17 cellular contexts compared by ENCODE assay signal in the genomic region with DNA sequence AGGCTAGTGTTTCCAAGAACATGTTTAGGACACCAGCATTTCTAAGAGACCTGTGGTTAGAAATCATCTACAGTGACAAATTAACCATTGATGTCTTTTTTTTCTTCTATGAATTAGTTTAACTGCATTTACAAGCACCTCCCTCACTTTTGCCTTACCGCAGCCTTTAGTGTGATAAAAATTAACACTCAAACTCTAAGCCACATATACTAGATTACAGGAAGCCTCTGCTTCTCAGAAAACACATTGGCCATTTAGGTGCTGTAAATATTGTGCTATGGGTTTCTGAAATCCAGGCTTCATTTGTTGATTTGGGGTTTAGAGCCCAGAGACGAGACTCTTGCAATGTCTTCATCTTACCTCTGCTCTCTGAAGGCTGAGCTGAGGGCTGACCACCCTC. TPM values are rescaled to one million over a fixed set of nuclear protein-coding genes. Genes with fewer than 3 reads are reported as not detected.
DNase-seq lines count a peak whose midpoint lies in the region; ATAC-seq and TF ChIP-seq lines count a peak whose summit lies in the region.
"Had no signal": no experiment of that assay in that cellular context is flagged by ENCODE, and none has a peak within 500 bp of the region (broad histone marks: within the 10 kb centered on the region; RNA-seq: fewer than 3 reads in every experiment).

No MANE protein-coding gene starts in this region.

- H3K9ac ChIP-seq in neural progenitor cell (no peak overlapping the region), GM23248 (no peak overlapping the region)

- no peaks in the 10 kb centered on the region for H3K36me3 Mint-ChIP-seq in GM23338 (ENCODE audit: low read depth)
- no peaks in the 10 kb centered on the region for H3K36me3 Mint-ChIP-seq in immature natural killer cell
- H3K36me3 Mint-ChIP-seq in neural progenitor cell = no peaks in the 10 kb centered on the region

- H3K9me3 ChIP-seq in neural progenitor cell (ENCODE audit: low read depth) (no peaks in the 10 kb centered on the region), GM23248 (ENCODE audit: low read depth) (no peaks in the 10 kb centered on the region)
- H3K9me3 ChIP-seq: Caco-2 had no signal

- TF ChIP-seq CTCF in GM23338 (conservative IDR thresholded peaks at IDR 0.05; ENCODE audit: low read depth in 2 of 2) = no peak
- no peak for TF ChIP-seq CTCF in neural progenitor cell (IDR thresholded peaks at IDR 0.05)

- H3K9me3 Mint-ChIP-seq in GM23338 (no peaks in the 10 kb centered on the region), immature natural killer cell (no peaks in the 10 kb centered on the region), neural progenitor cell (no peaks in the 10 kb centered on the region)
- H3K9me3 Mint-ChIP-seq: CD4-positive, alpha-beta T cell; H9 had no signal

- DNase-seq in DMS79 treated with DMSO at 0.1 percent for 48 hours (lab: John Stamatoyannopoulos, UW) = peak; percentile 41
- DNase-seq in DMS79 (lab: John Stamatoyannopoulos, UW) = no peak
- no peak for DNase-seq in GM23338 (ENCODE audit: low spot score)
- peak; percentile 22 to 37 (median 32) for DNase-seq in immature natural killer cell
- DNase-seq in neural progenitor cell (ENCODE audit: low spot score) = no peak
- DNase-seq in GM23248 = no peak
- no peak for DNase-seq in DMS114 treated with DMSO at 0.1 percent for 48 hours (lab: John Stamatoyannopoulos, UW; ENCODE audit: unreplicated experiment)
- DNase-seq: Caco-2; CD4-positive, alpha-beta T cell; GOT3; H9; KG1 had no signal

- WGBS in GM23248 (ENCODE audit: low coverage in 1 of 2, low lambda C conversion rate in 2 of 2, missing lambda C conversion rate in 2 of 2), 2 experiments = 25 to 33% methylated on average over 2 of the region's 2 CpGs

- no peaks in the 10 kb centered on the region for H3K27me3 ChIP-seq in GM23338 (ENCODE audit: insufficient read depth)
- H3K27me3 ChIP-seq in neural progenitor cell = no peaks in the 10 kb centered on the region
- no peaks in the 10 kb centered on the region for H3K27me3 ChIP-seq in GM23248 (replicated peaks; ENCODE audit: insufficient read depth)

- peaks cover 1% of the 10 kb centered on the region for H3K27me3 Mint-ChIP-seq in GM23338 (ENCODE audit: insufficient read depth, low read depth, poor library complexity)
- H3K27me3 Mint-ChIP-seq in immature natural killer cell (ENCODE audit: low read depth in 3 of 3) = peaks cover 1 to 4% (median 3%) of the 10 kb centered on the region in 3 donors
- peaks cover 2% of the 10 kb centered on the region for H3K27me3 Mint-ChIP-seq in neural progenitor cell (ENCODE audit: insufficient read depth, low read depth)

- no peaks in the 10 kb centered on the region; the same call in 1 of the 2 replicates for H3K9me2 ChIP-seq in GM23338 (ENCODE audit: insufficient read depth)
- no peaks in the 10 kb centered on the region for H3K9me2 ChIP-seq in GM23248 (ENCODE audit: insufficient read depth)

- peak overlapping the region; percentile 25; the same call in 1 of the 2 replicates for H2AFZ ChIP-seq in GM23338
- H2AFZ ChIP-seq in neural progenitor cell (replicated peaks) = no peak overlapping the region
- no peak overlapping the region for H2AFZ ChIP-seq in GM23248

- no peak overlapping the region for H3K4me3 ChIP-seq in GM23338
- H3K4me3 ChIP-seq in neural progenitor cell = no peak overlapping the region
- no peak overlapping the region for H3K4me3 ChIP-seq in GM23248

- in situ Hi-C loops in GM23248 (cut with MboI) = no loop called here

- no peaks in the 10 kb centered on the region for H3K79me2 ChIP-seq in GM23338 (replicated peaks; ENCODE audit: insufficient read depth)
- no peaks in the 10 kb centered on the region for H3K79me2 ChIP-seq in neural progenitor cell (ENCODE audit: low read depth)
- H3K79me2 ChIP-seq in GM23248 (ENCODE audit: insufficient read depth) = no peaks in the 10 kb centered on the region

- H3K27ac ChIP-seq in GM23338 (ENCODE audit: low read depth) (no peak overlapping the region), neural progenitor cell (no peak overlapping the region), GM23248 (no peak overlapping the region)
- H3K27ac ChIP-seq: 22Rv1, C4-2B had no signal

- H3K4me1 ChIP-seq in GM23338 (ENCODE audit: insufficient read depth) (peaks cover 33% of the 10 kb centered on the region), neural progenitor cell (peaks cover 20% of the 10 kb centered on the region), GM23248 (ENCODE audit: insufficient read depth) (no peaks in the 10 kb centered on the region)
- H3K4me1 ChIP-seq: Caco-2 had no signal

- H3K4me3 Mint-ChIP-seq in GM23338 = no peak overlapping the region
- H3K4me3 Mint-ChIP-seq in immature natural killer cell = peak overlapping the region; percentile 67 to 82 (median 78)
- no peak overlapping the region for H3K4me3 Mint-ChIP-seq in neural progenitor cell
- H3K4me3 Mint-ChIP-seq: CD4-positive, alpha-beta T cell; H9 had no signal

- ATAC-seq in GM23338 = no peak

- H3K4me2 ChIP-seq in GM23338 (peak overlapping the region; percentile 50), neural progenitor cell (no peak overlapping the region), GM23248 (ENCODE audit: unreplicated experiment) (no peak overlapping the region)

- H3F3A ChIP-seq in GM23338 (replicated peaks; ENCODE audit: low read depth) (no peaks in the 10 kb centered on the region), neural progenitor cell (ENCODE audit: low read depth) (no peaks in the 10 kb centered on the region), GM23248 (ENCODE audit: insufficient read depth) (no peaks in the 10 kb centered on the region)

- H3K36me3 ChIP-seq in GM23338 (ENCODE audit: insufficient read depth) (no peaks in the 10 kb centered on the region), neural progenitor cell (no peaks in the 10 kb centered on the region), GM23248 (ENCODE audit: low read depth) (no peaks in the 10 kb centered on the region)

- no peak overlapping the region for H3K27ac Mint-ChIP-seq in GM23338
- H3K27ac Mint-ChIP-seq in immature natural killer cell = peak overlapping the region; percentile 78 to 88 (median 86)
- peak overlapping the region; percentile 30 for H3K27ac Mint-ChIP-seq in neural progenitor cell
- H3K27ac Mint-ChIP-seq: CD4-positive, alpha-beta T cell had no signal

- H4K20me1 ChIP-seq in GM23338 (replicated peaks; ENCODE audit: insufficient read depth) = no peaks in the 10 kb centered on the region
- no peaks in the 10 kb centered on the region for H4K20me1 ChIP-seq in neural progenitor cell (ENCODE audit: low read depth)
- H4K20me1 ChIP-seq in GM23248 (ENCODE audit: insufficient read depth) = no peaks in the 10 kb centered on the region

- H3K4me1 Mint-ChIP-seq in GM23338 (peaks cover 27% of the 10 kb centered on the region), immature natural killer cell (peaks cover 57 to 68% of the 10 kb centered on the region in 2 donors), neural progenitor cell (peaks cover 33% of the 10 kb centered on the region)

TF ChIP-seq in GM23338, 12 proteins besides CTCF, POLR2A, EP300 and RAD21 (continues in another document):
- TF ChIP-seq EZH2phosphoT487 (IDR thresholded peaks at IDR 0.05; ENCODE audit: unreplicated experiment) = no peak

RNA-seq across cellular contexts. Expression of a gene that starts 34.6 kb away (rescaled TPM):
- total RNA-seq in GM23338 (2014; rRNA removed; shearing (Covaris generic)) = not detected in 2 replicates
- polyA plus RNA-seq in GM23338 (2016; fragmentation: Nextera tagmentation; extraction: Ambion mirVana) (not detected in 2 replicates), immature natural killer cell (not detected), GM23248 (2016; fragmentation: Nextera tagmentation; extraction: Ambion mirVana) (not detected in 2 replicates)
- total RNA-seq in neural progenitor cell (ENCODE audit: low replicate concordance) = not detected in 2 replicates
- not detected in 2 replicates for total RNA-seq in GM23248 (2014; rRNA removed; shearing (Covaris generic))
- total RNA-seq: A673; Caco-2; CD4-positive, alpha-beta T cell; H9; HT-29 had no signal
- polyA plus RNA-seq: AG04450 had no signal

Comparison
In these comparisons a context has a peak if more than half of its experiments do, and no peak if none do; other contexts are left out.
1. DNase-seq: peak in DMS79 treated with DMSO at 0.1 percent for 48 hours (single experiment) and immature natural killer cell (3 of 3); none in DMS79 (single experiment), GM23338 (single experiment), neural progenitor cell (single experiment), GM23248 (single experiment) and DMS114 treated with DMSO at 0.1 percent for 48 hours (single experiment).
2. H3K4me3 Mint-ChIP-seq: peak in immature natural killer cell (5 of 5); none in GM23338 (single experiment) and neural progenitor cell (single experiment).